8 cellular contexts compared by ENCODE assay signal in genomic region chr11:131674051-131674755, GRCh38.
DNase-seq lines count a peak whose midpoint lies in the region; ATAC-seq and TF ChIP-seq lines count a peak whose summit lies in the region.

No MANE protein-coding gene starts in this region.

- TF ChIP-seq CTCF in GM12872 (IDR thresholded peaks at IDR 0.05; ENCODE audit: insufficient read depth, low read depth, low read length) (peak; percentile 98), activated B cell treated with CpG ODN at 0.5 μM for 24 hours (IDR thresholded peaks at IDR 0.05) (peak; percentile 38), neural crest cell (conservative IDR thresholded peaks at IDR 0.05) (peak; percentile 100)

- H3K4me3 ChIP-seq in aorta (ENCODE audit: low read length in 2 of 2): no peak overlapping the region

- no peaks in the 10 kb centered on the region for H3K27me3 ChIP-seq in aorta (ENCODE audit: control insufficient read depth in 1 of 2, insufficient read depth in 2 of 2, low read length in 1 of 2)

- WGBS in aorta, 2 donors: 19 to 20% methylated on average over 16 of the region's 16 CpGs

- H3K9me3 Mint-ChIP-seq in activated B cell treated with CpG ODN at 0.5 μM for 24 hours (no peaks in the 10 kb centered on the region), neural crest cell (no peaks in the 10 kb centered on the region)

- peak; percentile 66 for ATAC-seq in HG02610 (IDR thresholded peaks at IDR 0.05; ENCODE audit: unreplicated experiment)
- no peak for ATAC-seq in activated B cell treated with CpG ODN at 0.5 μM for 24 hours (ENCODE audit: low read depth)
- ATAC-seq in aorta (ENCODE audit: low FRiP score): peak; percentile 82

- H3K4me3 Mint-ChIP-seq in activated B cell treated with CpG ODN at 0.5 μM for 24 hours (no peak overlapping the region), neural crest cell (no peak overlapping the region)

- no peaks in the 10 kb centered on the region for H3K9me3 ChIP-seq in aorta (ENCODE audit: control insufficient read depth, low read length)

- H3K4me1 ChIP-seq in aorta (ENCODE audit: control insufficient read depth in 1 of 2, insufficient read depth in 2 of 2, low read length in 2 of 2): no peaks in the 10 kb centered on the region

- intact Hi-C loops in activated B cell treated with CpG ODN at 0.5 μM for 24 hours (cut with micrococcal nuclease) (no loop called here), aorta (cut with DNase I) (loop anchor here in 1 of 2 donors (10.0 kb wide), 1 partner anchor 609 kb away; no protein-coding TSS in a partner anchor)

- CTCF ChIA-PET in activated B cell treated with CpG ODN at 0.5 μM for 24 hours (lab: Charles Lee): interaction anchor here (1.0 to 1.6 kb wide), 2 partner anchors 17 to 610 kb away, joined by 3 to 10 read pairs; no protein-coding TSS in a partner anchor

- H3K4me1 Mint-ChIP-seq in activated B cell treated with CpG ODN at 0.5 μM for 24 hours (no peaks in the 10 kb centered on the region), neural crest cell (peaks cover 26% of the 10 kb centered on the region)

- H3K36me3 Mint-ChIP-seq in activated B cell treated with CpG ODN at 0.5 μM for 24 hours (ENCODE audit: low read depth): no peaks in the 10 kb centered on the region
- no peaks in the 10 kb centered on the region for H3K36me3 Mint-ChIP-seq in neural crest cell (ENCODE audit: low read depth)

- POLR2A ChIA-PET in activated B cell treated with CpG ODN at 0.5 μM for 24 hours (lab: Charles Lee): no interaction called here

- no peaks in the 10 kb centered on the region for H3K36me3 ChIP-seq in aorta (ENCODE audit: control insufficient read depth in 1 of 2, insufficient read depth in 2 of 2, low read length in 1 of 2)

- H3K27ac ChIP-seq in aorta (ENCODE audit: low read depth in 1 of 2, low read length in 2 of 2): no peak overlapping the region

- no peaks in the 10 kb centered on the region for H3K27me3 Mint-ChIP-seq in activated B cell treated with CpG ODN at 0.5 μM for 24 hours
- peaks cover 2% of the 10 kb centered on the region for H3K27me3 Mint-ChIP-seq in neural crest cell (ENCODE audit: low read depth)

- DNase-seq in AG08396 (ENCODE audit: low spot score) (peak; percentile 85), MV-4-11 (lab: John Stamatoyannopoulos, UW) (peak; percentile 24), activated B cell treated with CpG ODN at 0.5 μM for 24 hours (no peak), fibroblast of gingiva (ENCODE audit: low read depth) (peak; percentile 54), neural crest cell (ENCODE audit: low read depth, low spot score) (peak; percentile 80), aorta (peak; percentile 62 to 88)

- H3K27ac Mint-ChIP-seq in activated B cell treated with CpG ODN at 0.5 μM for 24 hours (no peak overlapping the region), neural crest cell (ENCODE audit: unreplicated experiment) (no peak overlapping the region)

Comparison
In these comparisons a context has a peak if more than half of its experiments do, and no peak if none do; other contexts are left out.
1. CTCF ChIP-seq: peak in every context shown above with its lines; median percentile 100 in neural crest cell; 98 in GM12872; 38 in activated B cell treated with CpG ODN at 0.5 μM for 24 hours.